2 cellular contexts compared by ENCODE assay signal in the genomic region with DNA sequence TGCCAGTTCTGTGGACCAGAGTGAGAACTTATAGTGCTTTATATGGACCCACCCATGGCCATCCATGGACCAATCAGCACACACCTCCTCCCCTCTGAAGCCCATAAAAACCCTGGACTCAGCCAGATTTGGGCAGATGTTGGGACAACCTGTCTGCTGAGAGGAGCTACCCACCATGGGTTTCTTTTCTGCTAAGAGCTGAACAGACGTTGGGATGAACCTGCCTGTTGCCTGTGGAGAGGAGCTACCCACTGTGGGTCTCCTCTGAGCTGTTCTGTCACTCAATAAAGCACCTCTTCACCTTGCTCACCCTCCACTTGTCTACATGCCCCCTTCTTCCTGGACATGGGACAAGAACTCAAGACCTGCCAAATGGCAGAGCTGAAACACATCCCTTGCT.
A peak's percentile ranks its signal among the peaks of the same experiment; 100 is the strongest.
TF ChIP-seq lines count a peak whose summit lies in the region.

No MANE protein-coding gene starts in this region.

TF ChIP-seq in K562, 482 proteins besides CTCF, POLR2A, EP300 and RAD21:
- 0 out of 3 replicates have a peak, but pooled peaks of 1 of the 2 experiments have one; percentile 15 for TF ChIP-seq CBX3 (IDR thresholded peaks at IDR 0.05; ENCODE audit: borderline replicate concordance in 1 of 2, low read length in 2 of 2)
- peak; percentile 63; the same call in 1 of the 2 replicates for TF ChIP-seq TRIM28 (IDR thresholded peaks at IDR 0.05)
- TF ChIP-seq ZNF280A (IDR thresholded peaks at IDR 0.05; ENCODE audit: low read depth, partially characterized antibody): peak; percentile 55
- TF ChIP-seq MED1 (CRISPR knock-in tag; IDR thresholded peaks at IDR 0.05; ENCODE audit: borderline replicate concordance): no peak
- TF ChIP-seq ZNF354B (CRISPR knock-in tag; IDR thresholded peaks at IDR 0.05): no peak
- TF ChIP-seq ZFX (CRISPR knock-in tag; IDR thresholded peaks at IDR 0.05): no peak
- TF ChIP-seq ETS2 (tag; IDR thresholded peaks at IDR 0.05; ENCODE audit: borderline replicate concordance, poor library complexity, severe bottlenecking): no peak
- TF ChIP-seq FOXJ2 (tag; IDR thresholded peaks at IDR 0.05): no peak
- no peak for TF ChIP-seq MCM2 (IDR thresholded peaks at IDR 0.05; ENCODE audit: low read depth)
- TF ChIP-seq ZEB2 (IDR thresholded peaks at IDR 0.05): no peak
- TF ChIP-seq HNRNPH1 (optimal IDR thresholded peaks at IDR 0.05; ENCODE audit: low read depth, low read length): no peak
TF ChIP-seq in K562: peak in this region for 3.

TF ChIP-seq in SK-N-SH treated with all-trans-retinoic acid at 6 μM for 48 hours, 23 proteins besides CTCF, POLR2A, EP300 and RAD21:
- no peak for TF ChIP-seq ZC3H10 (CRISPR knock-in tag; IDR thresholded peaks at IDR 0.05)
- TF ChIP-seq GLIS3 (CRISPR knock-in tag; IDR thresholded peaks at IDR 0.05): no peak
- no peak for TF ChIP-seq ZNF70 (CRISPR knock-in tag; IDR thresholded peaks at IDR 0.05)
- TF ChIP-seq, protein P1, sequence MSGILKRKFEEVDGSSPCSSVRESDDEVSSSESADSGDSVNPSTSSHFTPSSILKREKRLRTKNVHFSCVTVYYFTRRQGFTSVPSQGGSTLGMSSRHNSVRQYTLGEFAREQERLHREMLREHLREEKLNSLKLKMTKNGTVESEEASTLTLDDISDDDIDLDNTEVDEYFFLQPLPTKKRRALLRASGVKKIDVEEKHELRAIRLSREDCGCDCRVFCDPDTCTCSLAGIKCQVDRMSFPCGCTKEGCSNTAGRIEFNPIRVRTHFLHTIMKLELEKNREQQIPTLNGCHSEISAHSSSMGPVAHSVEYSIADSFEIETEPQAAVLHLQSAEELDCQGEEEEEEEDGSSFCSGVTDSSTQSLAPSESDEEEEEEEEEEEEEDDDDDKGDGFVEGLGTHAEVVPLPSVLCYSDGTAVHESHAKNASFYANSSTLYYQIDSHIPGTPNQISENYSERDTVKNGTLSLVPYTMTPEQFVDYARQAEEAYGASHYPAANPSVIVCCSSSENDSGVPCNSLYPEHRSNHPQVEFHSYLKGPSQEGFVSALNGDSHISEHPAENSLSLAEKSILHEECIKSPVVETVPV (CRISPR knock-in tag; IDR thresholded peaks at IDR 0.05): no peak
- no peak for TF ChIP-seq SNAI2 (CRISPR knock-in tag; IDR thresholded peaks at IDR 0.05)
- TF ChIP-seq ZNF565 (CRISPR knock-in tag; conservative IDR thresholded peaks at IDR 0.05; ENCODE audit: low read depth): no peak
- TF ChIP-seq BACH2 (CRISPR knock-in tag; IDR thresholded peaks at IDR 0.05; ENCODE audit: borderline replicate concordance): no peak
- TF ChIP-seq, protein P2, sequence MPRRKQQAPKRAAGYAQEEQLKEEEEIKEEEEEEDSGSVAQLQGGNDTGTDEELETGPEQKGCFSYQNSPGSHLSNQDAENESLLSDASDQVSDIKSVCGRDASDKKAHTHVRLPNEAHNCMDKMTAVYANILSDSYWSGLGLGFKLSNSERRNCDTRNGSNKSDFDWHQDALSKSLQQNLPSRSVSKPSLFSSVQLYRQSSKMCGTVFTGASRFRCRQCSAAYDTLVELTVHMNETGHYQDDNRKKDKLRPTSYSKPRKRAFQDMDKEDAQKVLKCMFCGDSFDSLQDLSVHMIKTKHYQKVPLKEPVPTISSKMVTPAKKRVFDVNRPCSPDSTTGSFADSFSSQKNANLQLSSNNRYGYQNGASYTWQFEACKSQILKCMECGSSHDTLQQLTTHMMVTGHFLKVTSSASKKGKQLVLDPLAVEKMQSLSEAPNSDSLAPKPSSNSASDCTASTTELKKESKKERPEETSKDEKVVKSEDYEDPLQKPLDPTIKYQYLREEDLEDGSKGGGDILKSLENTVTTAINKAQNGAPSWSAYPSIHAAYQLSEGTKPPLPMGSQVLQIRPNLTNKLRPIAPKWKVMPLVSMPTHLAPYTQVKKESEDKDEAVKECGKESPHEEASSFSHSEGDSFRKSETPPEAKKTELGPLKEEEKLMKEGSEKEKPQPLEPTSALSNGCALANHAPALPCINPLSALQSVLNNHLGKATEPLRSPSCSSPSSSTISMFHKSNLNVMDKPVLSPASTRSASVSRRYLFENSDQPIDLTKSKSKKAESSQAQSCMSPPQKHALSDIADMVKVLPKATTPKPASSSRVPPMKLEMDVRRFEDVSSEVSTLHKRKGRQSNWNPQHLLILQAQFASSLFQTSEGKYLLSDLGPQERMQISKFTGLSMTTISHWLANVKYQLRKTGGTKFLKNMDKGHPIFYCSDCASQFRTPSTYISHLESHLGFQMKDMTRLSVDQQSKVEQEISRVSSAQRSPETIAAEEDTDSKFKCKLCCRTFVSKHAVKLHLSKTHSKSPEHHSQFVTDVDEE (CRISPR knock-in tag; IDR thresholded peaks at IDR 0.05): no peak
- no peak for TF ChIP-seq TCF4 (CRISPR knock-in tag; IDR thresholded peaks at IDR 0.05; ENCODE audit: borderline replicate concordance)
- no peak for TF ChIP-seq ISL1 (CRISPR knock-in tag; IDR thresholded peaks at IDR 0.05)
- TF ChIP-seq POU6F1 (CRISPR knock-in tag; IDR thresholded peaks at IDR 0.05; ENCODE audit: borderline replicate concordance, low read depth): no peak
- TF ChIP-seq RARB (CRISPR knock-in tag; IDR thresholded peaks at IDR 0.05): no peak
- TF ChIP-seq OSR1 (CRISPR knock-in tag; IDR thresholded peaks at IDR 0.05): no peak
- TF ChIP-seq ZFP3 (CRISPR knock-in tag; IDR thresholded peaks at IDR 0.05): no peak
- TF ChIP-seq, protein P3, sequence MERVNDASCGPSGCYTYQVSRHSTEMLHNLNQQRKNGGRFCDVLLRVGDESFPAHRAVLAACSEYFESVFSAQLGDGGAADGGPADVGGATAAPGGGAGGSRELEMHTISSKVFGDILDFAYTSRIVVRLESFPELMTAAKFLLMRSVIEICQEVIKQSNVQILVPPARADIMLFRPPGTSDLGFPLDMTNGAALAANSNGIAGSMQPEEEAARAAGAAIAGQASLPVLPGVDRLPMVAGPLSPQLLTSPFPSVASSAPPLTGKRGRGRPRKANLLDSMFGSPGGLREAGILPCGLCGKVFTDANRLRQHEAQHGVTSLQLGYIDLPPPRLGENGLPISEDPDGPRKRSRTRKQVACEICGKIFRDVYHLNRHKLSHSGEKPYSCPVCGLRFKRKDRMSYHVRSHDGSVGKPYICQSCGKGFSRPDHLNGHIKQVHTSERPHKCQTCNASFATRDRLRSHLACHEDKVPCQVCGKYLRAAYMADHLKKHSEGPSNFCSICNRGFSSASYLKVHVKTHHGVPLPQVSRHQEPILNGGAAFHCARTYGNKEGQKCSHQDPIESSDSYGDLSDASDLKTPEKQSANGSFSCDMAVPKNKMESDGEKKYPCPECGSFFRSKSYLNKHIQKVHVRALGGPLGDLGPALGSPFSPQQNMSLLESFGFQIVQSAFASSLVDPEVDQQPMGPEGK (CRISPR knock-in tag; IDR thresholded peaks at IDR 0.05; ENCODE audit: borderline replicate concordance): no peak
- TF ChIP-seq ZNF8 (CRISPR knock-in tag; IDR thresholded peaks at IDR 0.05): no peak
- TF ChIP-seq ZFP30 (CRISPR knock-in tag; IDR thresholded peaks at IDR 0.05): no peak
- no peak for TF ChIP-seq ESRRG (CRISPR knock-in tag; IDR thresholded peaks at IDR 0.05)
- TF ChIP-seq, protein P4, sequence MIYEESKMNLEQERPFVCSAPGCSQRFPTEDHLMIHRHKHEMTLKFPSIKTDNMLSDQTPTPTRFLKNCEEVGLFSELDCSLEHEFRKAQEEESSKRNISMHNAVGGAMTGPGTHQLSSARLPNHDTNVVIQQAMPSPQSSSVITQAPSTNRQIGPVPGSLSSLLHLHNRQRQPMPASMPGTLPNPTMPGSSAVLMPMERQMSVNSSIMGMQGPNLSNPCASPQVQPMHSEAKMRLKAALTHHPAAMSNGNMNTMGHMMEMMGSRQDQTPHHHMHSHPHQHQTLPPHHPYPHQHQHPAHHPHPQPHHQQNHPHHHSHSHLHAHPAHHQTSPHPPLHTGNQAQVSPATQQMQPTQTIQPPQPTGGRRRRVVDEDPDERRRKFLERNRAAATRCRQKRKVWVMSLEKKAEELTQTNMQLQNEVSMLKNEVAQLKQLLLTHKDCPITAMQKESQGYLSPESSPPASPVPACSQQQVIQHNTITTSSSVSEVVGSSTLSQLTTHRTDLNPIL (CRISPR knock-in tag; IDR thresholded peaks at IDR 0.05; ENCODE audit: low read depth): no peak
- no peak for TF ChIP-seq CSDC2 (CRISPR knock-in tag; IDR thresholded peaks at IDR 0.05)
TF ChIP-seq in SK-N-SH treated with all-trans-retinoic acid at 6 μM for 48 hours: peak in this region for 0.
